In the genomic region with DNA sequence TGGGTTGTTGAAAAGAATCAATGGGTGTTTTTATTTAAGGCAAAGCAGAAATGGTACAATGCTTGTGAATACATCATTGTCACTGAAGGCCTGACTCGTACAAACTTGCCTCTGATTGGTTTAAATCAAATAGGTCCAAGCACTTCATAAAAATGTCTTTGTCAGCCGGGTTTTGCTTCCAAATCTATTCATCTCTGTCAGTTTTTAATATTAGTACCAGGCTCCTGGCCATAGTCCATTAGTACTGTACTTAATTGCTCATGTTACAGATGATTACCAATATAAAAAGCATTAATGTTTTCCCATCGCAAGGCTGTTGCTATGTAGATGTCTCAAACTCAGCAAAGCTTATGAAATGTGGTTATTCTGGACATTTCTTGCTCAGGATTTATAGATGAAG, we compare ENCODE assay signal across 15 cellular contexts.
DNase-seq lines count a peak whose midpoint lies in the region; ATAC-seq, FAIRE-seq and TF ChIP-seq lines count a peak whose summit lies in the region.
"Had no signal": no experiment of that assay in that cellular context is flagged by ENCODE, and none has a peak within 500 bp of the region (broad histone marks: within the 10 kb centered on the region; RNA-seq: fewer than 3 reads in every experiment).

No MANE protein-coding gene starts in this region.

- TF ChIP-seq POLR2A in esophagus squamous epithelium (IDR thresholded peaks at IDR 0.05): no peak
- no peak for TF ChIP-seq POLR2A in body of pancreas (IDR thresholded peaks at IDR 0.05)

- H3K9me3 ChIP-seq in esophagus squamous epithelium (no peaks in the 10 kb centered on the region), small intestine (ENCODE audit: control insufficient read depth, low read depth) (no peaks in the 10 kb centered on the region), body of pancreas (no peaks in the 10 kb centered on the region)
- H3K9me3 ChIP-seq: SJCRH30 had no signal

- no peak overlapping the region for H3K4me3 ChIP-seq in esophagus squamous epithelium
- H3K4me3 ChIP-seq in small intestine (ENCODE audit: low read depth in 1 of 2, low read length in 2 of 2): no peak overlapping the region
- no peak overlapping the region for H3K4me3 ChIP-seq in body of pancreas
- H3K4me3 ChIP-seq: SJCRH30 had no signal

- no peak for ATAC-seq in activated CD4-positive, alpha-beta T cell treated with anti-CD3 and anti-CD28 coated beads for 36 hours
- no peak for ATAC-seq in effector memory CD8-positive, alpha-beta T cell (replicated peaks)
- no peak for ATAC-seq in WTC11
- no peak for ATAC-seq in body of pancreas
- ATAC-seq: HepG2 had no signal

- FAIRE-seq in small intestine (lab: Jason Lieb, UNC): no peak
- FAIRE-seq: GM12891, HepG2 had no signal

- CTCF ChIA-PET in activated CD4-positive, alpha-beta T cell treated with anti-CD3 and anti-CD28 coated beads for 36 hours (lab: Charles Lee): interaction anchor here (1.4 to 2.4 kb wide), 2 partner anchors 19 to 172 kb away, joined by 5 to 6 read pairs; no protein-coding TSS in a partner anchor
- CTCF ChIA-PET in WTC11 (lab: Charles Lee): no interaction called here

- intact Hi-C loops in activated CD4-positive, alpha-beta T cell treated with anti-CD3 and anti-CD28 coated beads for 36 hours (cut with DNase I, micrococcal nuclease): no loop called here
- intact Hi-C loops in esophagus squamous epithelium (cut with DNase I): no loop called here
- intact Hi-C loops in body of pancreas (cut with DNase I): no loop called here

- peaks cover 84% of the 10 kb centered on the region for H3K4me1 Mint-ChIP-seq in activated CD4-positive, alpha-beta T cell treated with anti-CD3 and anti-CD28 coated beads for 36 hours
- peaks cover 10 to 17% of the 10 kb centered on the region in 2 donors for H3K4me1 Mint-ChIP-seq in effector memory CD8-positive, alpha-beta T cell (ENCODE audit: low read depth in 2 of 2)
- peaks cover 22% of the 10 kb centered on the region for H3K4me1 Mint-ChIP-seq in WTC11

- H3K36me3 ChIP-seq in esophagus squamous epithelium: peaks cover 0 to 64% (median 9%) of the 10 kb centered on the region in 3 donors
- peaks cover 2 to 4% of the 10 kb centered on the region in 2 donors for H3K36me3 ChIP-seq in small intestine (ENCODE audit: control insufficient read depth in 2 of 2, insufficient read depth in 2 of 2, low read length in 2 of 2)
- no peaks in the 10 kb centered on the region for H3K36me3 ChIP-seq in body of pancreas (replicated peaks in 1 of 2; ENCODE audit: insufficient read depth in 1 of 2, low read depth in 2 of 2)

- H3K27ac ChIP-seq in esophagus squamous epithelium (peak overlapping the region in 3 of 4 donors; percentile 11 to 51 (median 40)), small intestine (ENCODE audit: low read depth in 1 of 2, low read length in 1 of 2) (no peak overlapping the region), body of pancreas (no peak overlapping the region)
- H3K27ac ChIP-seq: SJCRH30 had no signal

- H3K27ac Mint-ChIP-seq in activated CD4-positive, alpha-beta T cell treated with anti-CD3 and anti-CD28 coated beads for 36 hours: peak overlapping the region; percentile 81
- H3K27ac Mint-ChIP-seq in effector memory CD8-positive, alpha-beta T cell: peak overlapping the region in 1 of 2 donors; percentile 47
- no peak overlapping the region for H3K27ac Mint-ChIP-seq in WTC11

- POLR2A ChIA-PET in activated CD4-positive, alpha-beta T cell treated with anti-CD3 and anti-CD28 coated beads for 36 hours (lab: Charles Lee): no interaction called here
- POLR2A ChIA-PET in WTC11 (lab: Charles Lee): no interaction called here

- peaks cover 21 to 91% (median 76%) of the 10 kb centered on the region in 3 donors for H3K4me1 ChIP-seq in esophagus squamous epithelium
- peaks cover 0 to 4% of the 10 kb centered on the region in 2 donors for H3K4me1 ChIP-seq in small intestine (ENCODE audit: control insufficient read depth in 2 of 2, insufficient read depth in 1 of 2, low read depth in 1 of 2, low read length in 1 of 2)
- peaks cover 12% of the 10 kb centered on the region for H3K4me1 ChIP-seq in body of pancreas

- no peaks in the 10 kb centered on the region for H3K9me3 Mint-ChIP-seq in activated CD4-positive, alpha-beta T cell treated with anti-CD3 and anti-CD28 coated beads for 36 hours (ENCODE audit: low read depth)
- H3K9me3 Mint-ChIP-seq in effector memory CD8-positive, alpha-beta T cell: no peaks in the 10 kb centered on the region
- no peaks in the 10 kb centered on the region for H3K9me3 Mint-ChIP-seq in WTC11

- H3K27me3 Mint-ChIP-seq in activated CD4-positive, alpha-beta T cell treated with anti-CD3 and anti-CD28 coated beads for 36 hours: no peaks in the 10 kb centered on the region
- no peaks in the 10 kb centered on the region for H3K27me3 Mint-ChIP-seq in effector memory CD8-positive, alpha-beta T cell
- H3K27me3 Mint-ChIP-seq in WTC11 (ENCODE audit: low read depth): no peaks in the 10 kb centered on the region

- TF ChIP-seq CTCF in esophagus squamous epithelium (IDR thresholded peaks at IDR 0.05) (no peak), WTC11 (IDR thresholded peaks at IDR 0.05) (no peak), body of pancreas (IDR thresholded peaks at IDR 0.05) (no peak)

- 27 to 36% methylated on average over 3 of the region's 3 CpGs for WGBS in esophagus squamous epithelium, 2 donors
- WGBS in small intestine, 3 donors: 13 to 47% (median 29%) methylated on average over 3 of the region's 3 CpGs
- WGBS in body of pancreas, 2 donors: 60 to 67% methylated on average over 3 of the region's 3 CpGs

- peaks cover 91% of the 10 kb centered on the region for H3K36me3 Mint-ChIP-seq in activated CD4-positive, alpha-beta T cell treated with anti-CD3 and anti-CD28 coated beads for 36 hours (ENCODE audit: low read depth)
- peaks cover 56% of the 10 kb centered on the region for H3K36me3 Mint-ChIP-seq in effector memory CD8-positive, alpha-beta T cell (ENCODE audit: insufficient read depth)
- no peaks in the 10 kb centered on the region for H3K36me3 Mint-ChIP-seq in WTC11

- H3K27me3 ChIP-seq in esophagus squamous epithelium (no peaks in the 10 kb centered on the region), small intestine (ENCODE audit: control insufficient read depth in 2 of 2, insufficient read depth in 2 of 2, low read length in 2 of 2) (no peaks in the 10 kb centered on the region), body of pancreas (no peaks in the 10 kb centered on the region)
- H3K27me3 ChIP-seq: SJCRH30 had no signal

- H3K4me3 Mint-ChIP-seq in activated CD4-positive, alpha-beta T cell treated with anti-CD3 and anti-CD28 coated beads for 36 hours: no peak overlapping the region
- H3K4me3 Mint-ChIP-seq in effector memory CD8-positive, alpha-beta T cell: no peak overlapping the region
- H3K4me3 Mint-ChIP-seq in WTC11: no peak overlapping the region

- DNase-seq in activated CD4-positive, alpha-beta T cell treated with anti-CD3 and anti-CD28 coated beads for 36 hours: no peak
- no peak for DNase-seq in activated CD4-positive, alpha-beta T cell treated with anti-CD3 and anti-CD28 coated beads, Interleukin-2, amount 50 U/mL, for 4 hours
- DNase-seq in NCI-H69 (lab: John Stamatoyannopoulos, UW): peak; percentile 26
- DNase-seq in esophagus squamous epithelium (lab: John Stamatoyannopoulos, UW): no peak
- DNase-seq in small intestine: peak; percentile 43
- DNase-seq in effector memory CD8-positive, alpha-beta T cell: no peak
- DNase-seq in WTC11 (ENCODE audit: low spot score): no peak
- no peak for DNase-seq in body of pancreas
- DNase-seq: activated gamma-delta T cell treated with Interleukin-2 at 50 U/mL for 16 hours; DND-41; nucleus accumbens; SJCRH30; stimulated activated CD4-positive, alpha-beta T cell treated with anti-CD3 and anti-CD28 coated beads, Interleukin-15, amount 100 ng/mL, for 24 hours had no signal

TF ChIP-seq in WTC11, 78 proteins besides CTCF, POLR2A, EP300 and RAD21 (continues in another document):
- TF ChIP-seq FOXP1 (CRISPR knock-in tag; IDR thresholded peaks at IDR 0.05; ENCODE audit: borderline replicate concordance) (no peak), SP1 (CRISPR knock-in tag; conservative IDR thresholded peaks at IDR 0.05) (no peak), KAT7 (CRISPR knock-in tag; IDR thresholded peaks at IDR 0.05; ENCODE audit: borderline replicate concordance) (no peak), OVOL2 (CRISPR knock-in tag; IDR thresholded peaks at IDR 0.05; ENCODE audit: borderline replicate concordance) (no peak), TEAD4 (CRISPR knock-in tag; IDR thresholded peaks at IDR 0.05) (no peak), NFATC4 (CRISPR knock-in tag; IDR thresholded peaks at IDR 0.05) (no peak)
- TF ChIP-seq, protein P1, sequence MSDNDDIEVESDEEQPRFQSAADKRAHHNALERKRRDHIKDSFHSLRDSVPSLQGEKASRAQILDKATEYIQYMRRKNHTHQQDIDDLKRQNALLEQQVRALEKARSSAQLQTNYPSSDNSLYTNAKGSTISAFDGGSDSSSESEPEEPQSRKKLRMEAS (CRISPR knock-in tag; IDR thresholded peaks at IDR 0.05): no peak
- TF ChIP-seq, protein P2, sequence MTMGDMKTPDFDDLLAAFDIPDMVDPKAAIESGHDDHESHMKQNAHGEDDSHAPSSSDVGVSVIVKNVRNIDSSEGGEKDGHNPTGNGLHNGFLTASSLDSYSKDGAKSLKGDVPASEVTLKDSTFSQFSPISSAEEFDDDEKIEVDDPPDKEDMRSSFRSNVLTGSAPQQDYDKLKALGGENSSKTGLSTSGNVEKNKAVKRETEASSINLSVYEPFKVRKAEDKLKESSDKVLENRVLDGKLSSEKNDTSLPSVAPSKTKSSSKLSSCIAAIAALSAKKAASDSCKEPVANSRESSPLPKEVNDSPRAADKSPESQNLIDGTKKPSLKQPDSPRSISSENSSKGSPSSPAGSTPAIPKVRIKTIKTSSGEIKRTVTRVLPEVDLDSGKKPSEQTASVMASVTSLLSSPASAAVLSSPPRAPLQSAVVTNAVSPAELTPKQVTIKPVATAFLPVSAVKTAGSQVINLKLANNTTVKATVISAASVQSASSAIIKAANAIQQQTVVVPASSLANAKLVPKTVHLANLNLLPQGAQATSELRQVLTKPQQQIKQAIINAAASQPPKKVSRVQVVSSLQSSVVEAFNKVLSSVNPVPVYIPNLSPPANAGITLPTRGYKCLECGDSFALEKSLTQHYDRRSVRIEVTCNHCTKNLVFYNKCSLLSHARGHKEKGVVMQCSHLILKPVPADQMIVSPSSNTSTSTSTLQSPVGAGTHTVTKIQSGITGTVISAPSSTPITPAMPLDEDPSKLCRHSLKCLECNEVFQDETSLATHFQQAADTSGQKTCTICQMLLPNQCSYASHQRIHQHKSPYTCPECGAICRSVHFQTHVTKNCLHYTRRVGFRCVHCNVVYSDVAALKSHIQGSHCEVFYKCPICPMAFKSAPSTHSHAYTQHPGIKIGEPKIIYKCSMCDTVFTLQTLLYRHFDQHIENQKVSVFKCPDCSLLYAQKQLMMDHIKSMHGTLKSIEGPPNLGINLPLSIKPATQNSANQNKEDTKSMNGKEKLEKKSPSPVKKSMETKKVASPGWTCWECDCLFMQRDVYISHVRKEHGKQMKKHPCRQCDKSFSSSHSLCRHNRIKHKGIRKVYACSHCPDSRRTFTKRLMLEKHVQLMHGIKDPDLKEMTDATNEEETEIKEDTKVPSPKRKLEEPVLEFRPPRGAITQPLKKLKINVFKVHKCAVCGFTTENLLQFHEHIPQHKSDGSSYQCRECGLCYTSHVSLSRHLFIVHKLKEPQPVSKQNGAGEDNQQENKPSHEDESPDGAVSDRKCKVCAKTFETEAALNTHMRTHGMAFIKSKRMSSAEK (CRISPR knock-in tag; IDR thresholded peaks at IDR 0.05; ENCODE audit: borderline replicate concordance): no peak

Comparison
In these comparisons a context has a peak if more than half of its experiments do, and no peak if none do; other contexts are left out.
1. DNase-seq: peak in NCI-H69 (single experiment) and small intestine (single experiment); none in activated CD4-positive, alpha-beta T cell treated with anti-CD3 and anti-CD28 coated beads for 36 hours (single experiment), activated CD4-positive, alpha-beta T cell treated with anti-CD3 and anti-CD28 coated beads, Interleukin-2, amount 50 U/mL, for 4 hours (0 of 2), esophagus squamous epithelium (single experiment), effector memory CD8-positive, alpha-beta T cell (0 of 3), WTC11 (single experiment) and body of pancreas (0 of 4).
2. H3K27ac ChIP-seq: peak in esophagus squamous epithelium (3 of 4); none in small intestine (0 of 2) and body of pancreas (0 of 4).